8 cellular contexts compared by ENCODE assay signal in genomic region chr14:28765907-28766504, GRCh38. TPM values are rescaled to one million over a fixed set of nuclear protein-coding genes. Genes with fewer than 3 reads are reported as not detected.
DNase-seq lines count a peak whose midpoint lies in the region; ATAC-seq and TF ChIP-seq lines count a peak whose summit lies in the region.

No MANE protein-coding gene starts in this region.

- intact Hi-C loops in CD4-positive, alpha-beta T cell (cut with DNase I, micrococcal nuclease): no loop called here

- no peaks in the 10 kb centered on the region for H3K4me1 ChIP-seq in muscle layer of colon (ENCODE audit: insufficient read depth, low read length)

- no peak for DNase-seq in CD4-positive, alpha-beta T cell
- no peak for DNase-seq in activated naive CD8-positive, alpha-beta T cell treated with anti-CD3 and anti-CD28 coated beads, Interleukin-2, amount 50 U/mL, for 24 hours
- no peak for DNase-seq in activated CD4-positive, CD25-positive, alpha-beta regulatory T cell (lab: John Stamatoyannopoulos, UW)
- DNase-seq in T-helper 9 cell (no peak), ACHN (no peak), C1 segment of cervical spinal cord (lab: John Stamatoyannopoulos, UW) (no peak)

- peak overlapping the region; percentile 74 for H3K4me3 Mint-ChIP-seq in CD4-positive, alpha-beta T cell
- H3K4me3 Mint-ChIP-seq in activated naive CD8-positive, alpha-beta T cell treated with anti-CD3 and anti-CD28 coated beads, Interleukin-2, amount 50 U/mL, for 24 hours: peak overlapping the region; percentile 61

- no peaks in the 10 kb centered on the region for H3K9me3 Mint-ChIP-seq in CD4-positive, alpha-beta T cell
- peaks cover 12% of the 10 kb centered on the region for H3K9me3 Mint-ChIP-seq in activated naive CD8-positive, alpha-beta T cell treated with anti-CD3 and anti-CD28 coated beads, Interleukin-2, amount 50 U/mL, for 24 hours

- CTCF ChIA-PET in CD4-positive, alpha-beta T cell (lab: Charles Lee): no interaction called here

- TF ChIP-seq CTCF in CD4-positive, alpha-beta T cell (IDR thresholded peaks at IDR 0.05): no peak

- no peaks in the 10 kb centered on the region for H3K36me3 ChIP-seq in muscle layer of colon (ENCODE audit: insufficient read depth, low read length)

- H3K9ac ChIP-seq in muscle layer of colon (ENCODE audit: low read length): no peak overlapping the region

- no peak overlapping the region for H3K27ac ChIP-seq in CD4-positive, alpha-beta T cell (ENCODE audit: low read depth, low read length)
- no peak overlapping the region for H3K27ac ChIP-seq in muscle layer of colon (ENCODE audit: low read depth, low read length)

- ATAC-seq in CD4-positive, alpha-beta T cell (ENCODE audit: poor library complexity): no peak
- ATAC-seq in HG02870 (IDR thresholded peaks at IDR 0.05; ENCODE audit: unreplicated experiment): peak; percentile 31
- ATAC-seq in activated naive CD8-positive, alpha-beta T cell treated with anti-CD3 and anti-CD28 coated beads, Interleukin-2, amount 50 U/mL, for 24 hours: no peak

- H3K27me3 Mint-ChIP-seq in CD4-positive, alpha-beta T cell: peaks cover 79% of the 10 kb centered on the region
- peaks cover 69% of the 10 kb centered on the region for H3K27me3 Mint-ChIP-seq in activated naive CD8-positive, alpha-beta T cell treated with anti-CD3 and anti-CD28 coated beads, Interleukin-2, amount 50 U/mL, for 24 hours

- H3K9me3 ChIP-seq in CD4-positive, alpha-beta T cell (ENCODE audit: control insufficient read depth, low read length): peaks cover 8% of the 10 kb centered on the region
- peaks cover 5% of the 10 kb centered on the region for H3K9me3 ChIP-seq in muscle layer of colon (ENCODE audit: low read length)

- peak overlapping the region; percentile 24 to 27 for H3K4me3 ChIP-seq in muscle layer of colon (ENCODE audit: low read depth in 1 of 2, low read length in 2 of 2)

- no peaks in the 10 kb centered on the region for H3K36me3 Mint-ChIP-seq in CD4-positive, alpha-beta T cell (ENCODE audit: low read depth)
- peaks cover 7% of the 10 kb centered on the region for H3K36me3 Mint-ChIP-seq in activated naive CD8-positive, alpha-beta T cell treated with anti-CD3 and anti-CD28 coated beads, Interleukin-2, amount 50 U/mL, for 24 hours (ENCODE audit: low read depth)

- peaks cover 14% of the 10 kb centered on the region for H3K4me1 Mint-ChIP-seq in CD4-positive, alpha-beta T cell (ENCODE audit: low read depth)
- peaks cover 12% of the 10 kb centered on the region for H3K4me1 Mint-ChIP-seq in activated naive CD8-positive, alpha-beta T cell treated with anti-CD3 and anti-CD28 coated beads, Interleukin-2, amount 50 U/mL, for 24 hours

- POLR2A ChIA-PET in CD4-positive, alpha-beta T cell (lab: Charles Lee): no interaction called here

- H3K27ac Mint-ChIP-seq in CD4-positive, alpha-beta T cell: no peak overlapping the region
- no peak overlapping the region for H3K27ac Mint-ChIP-seq in activated naive CD8-positive, alpha-beta T cell treated with anti-CD3 and anti-CD28 coated beads, Interleukin-2, amount 50 U/mL, for 24 hours

- in situ Hi-C loops in ACHN (cut with HindIII; ENCODE audit: low pct_ligation_motif_present, low pct_unique_long_range_greater_than_20kb, low sequenced_read_pairs): no loop called here

- peaks cover 77% of the 10 kb centered on the region for H3K27me3 ChIP-seq in CD4-positive, alpha-beta T cell (ENCODE audit: control insufficient read depth, insufficient read depth, low read length)
- peaks cover 80 to 86% of the 10 kb centered on the region in 2 donors for H3K27me3 ChIP-seq in muscle layer of colon (ENCODE audit: control insufficient read depth in 1 of 2, insufficient read depth in 2 of 2, low read length in 2 of 2)

RNA-seq across cellular contexts. Expression of gene FOXG1, which starts 0.6 kb away (rescaled TPM):
- not detected for total RNA-seq in CD4-positive, alpha-beta T cell
